Comparison of ENCODE assay signal across 8 cellular contexts in genomic region chr7:105009667-105010537, GRCh38. TPM values are rescaled to one million over a fixed set of nuclear protein-coding genes. Genes with fewer than 3 reads are reported as not detected.
DNase-seq lines count a peak whose midpoint lies in the region; ATAC-seq and TF ChIP-seq lines count a peak whose summit lies in the region.

No MANE protein-coding gene starts in this region.

- H3K4me3 Mint-ChIP-seq in stimulated activated naive CD8-positive, alpha-beta T cell treated with anti-CD3 and anti-CD28 coated beads, Interleukin-15, Interleukin-2, amounts not matched to agents 100 ng/mL and 50 ng/mL, for 24 hours: peak overlapping the region; percentile 97
- peak overlapping the region; percentile 98 for H3K4me3 Mint-ChIP-seq in central memory CD8-positive, alpha-beta T cell

- no peaks in the 10 kb centered on the region for H3K9me3 Mint-ChIP-seq in stimulated activated naive CD8-positive, alpha-beta T cell treated with anti-CD3 and anti-CD28 coated beads, Interleukin-15, Interleukin-2, amounts not matched to agents 100 ng/mL and 50 ng/mL, for 24 hours
- H3K9me3 Mint-ChIP-seq in central memory CD8-positive, alpha-beta T cell: no peaks in the 10 kb centered on the region

- H3K36me3 Mint-ChIP-seq in stimulated activated naive CD8-positive, alpha-beta T cell treated with anti-CD3 and anti-CD28 coated beads, Interleukin-15, Interleukin-2, amounts not matched to agents 100 ng/mL and 50 ng/mL, for 24 hours (ENCODE audit: low read depth): peaks cover 78% of the 10 kb centered on the region
- peaks cover 60% of the 10 kb centered on the region for H3K36me3 Mint-ChIP-seq in central memory CD8-positive, alpha-beta T cell (ENCODE audit: insufficient read depth)

- no peaks in the 10 kb centered on the region for H3K9me3 ChIP-seq in mucosa of descending colon

- intact Hi-C loops in mucosa of descending colon (cut with DNase I, micrococcal nuclease): no loop called here

- peaks cover 32% of the 10 kb centered on the region for H3K4me1 ChIP-seq in mucosa of descending colon (ENCODE audit: low read depth)

- no peaks in the 10 kb centered on the region for H3K36me3 ChIP-seq in mucosa of descending colon (ENCODE audit: low read depth)

- peaks cover 4% of the 10 kb centered on the region for H3K27me3 Mint-ChIP-seq in stimulated activated naive CD8-positive, alpha-beta T cell treated with anti-CD3 and anti-CD28 coated beads, Interleukin-15, Interleukin-2, amounts not matched to agents 100 ng/mL and 50 ng/mL, for 24 hours
- H3K27me3 Mint-ChIP-seq in central memory CD8-positive, alpha-beta T cell: no peaks in the 10 kb centered on the region

- DNase-seq in stimulated activated naive CD8-positive, alpha-beta T cell treated with anti-CD3 and anti-CD28 coated beads, Interleukin-15, Interleukin-2, amounts not matched to agents 100 U/mL and 50 U/mL, for 24 hours: no peak
- no peak for DNase-seq in central memory CD8-positive, alpha-beta T cell (ENCODE audit: low spot score in 2 of 2)
- DNase-seq in mucosa of descending colon (no peak), NCI-H1417 (lab: John Stamatoyannopoulos, UW) (no peak), 8988T (no peak)

- H3K4me1 Mint-ChIP-seq in stimulated activated naive CD8-positive, alpha-beta T cell treated with anti-CD3 and anti-CD28 coated beads, Interleukin-15, Interleukin-2, amounts not matched to agents 100 ng/mL and 50 ng/mL, for 24 hours (ENCODE audit: low read depth): peaks cover 67% of the 10 kb centered on the region
- peaks cover 56% of the 10 kb centered on the region for H3K4me1 Mint-ChIP-seq in central memory CD8-positive, alpha-beta T cell

- H3K4me3 ChIP-seq in mucosa of descending colon: peak overlapping the region; percentile 91

- no peak for TF ChIP-seq CTCF in mucosa of descending colon (IDR thresholded peaks at IDR 0.05)

- peak overlapping the region; percentile 100 for H3K27ac Mint-ChIP-seq in stimulated activated naive CD8-positive, alpha-beta T cell treated with anti-CD3 and anti-CD28 coated beads, Interleukin-15, Interleukin-2, amounts not matched to agents 100 ng/mL and 50 ng/mL, for 24 hours
- peak overlapping the region; percentile 100 for H3K27ac Mint-ChIP-seq in central memory CD8-positive, alpha-beta T cell (ENCODE audit: low read depth)

- ATAC-seq in stimulated activated naive CD8-positive, alpha-beta T cell treated with anti-CD3 and anti-CD28 coated beads, Interleukin-15, Interleukin-2, amounts not matched to agents 100 U/mL and 50 U/mL, for 24 hours: no peak
- no peak for ATAC-seq in central memory CD8-positive, alpha-beta T cell (replicated peaks; ENCODE audit: extremely low read depth, poor library complexity, severe bottlenecking)
- ATAC-seq in mucosa of descending colon (no peak), HG02571 (IDR thresholded peaks at IDR 0.05; ENCODE audit: unreplicated experiment) (no peak), HG03439 (IDR thresholded peaks at IDR 0.05; ENCODE audit: unreplicated experiment) (no peak)

RNA-seq across cellular contexts. Expression of gene KMT2E, which starts 4.1 kb away (rescaled TPM):
- 100 to 1,000 TPM; 115 to 135 (median 132) TPM for total RNA-seq in mucosa of descending colon
